In the genomic region with DNA sequence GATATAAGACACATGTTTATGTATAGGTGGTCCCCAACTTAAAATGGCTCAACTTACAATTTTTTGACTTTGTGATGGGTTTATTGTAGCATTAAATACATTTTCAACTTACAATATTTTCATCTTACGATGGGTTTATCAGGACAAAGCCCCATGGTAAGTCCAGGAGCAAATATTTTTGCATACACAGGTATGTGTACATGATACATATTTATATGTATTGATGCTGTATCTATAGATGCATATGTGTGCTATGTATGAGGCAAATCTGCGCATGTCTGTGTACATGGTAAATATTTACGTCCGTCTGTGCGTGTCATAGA, we compare ENCODE assay signal across 8 cellular contexts. TPM values are rescaled to one million over a fixed set of nuclear protein-coding genes. Genes with fewer than 3 reads are reported as not detected.
DNase-seq lines count a peak whose midpoint lies in the region; ATAC-seq and TF ChIP-seq lines count a peak whose summit lies in the region.

No MANE protein-coding gene starts in this region.

- peak overlapping the region; percentile 75 for H3K9ac ChIP-seq in adipocyte (ENCODE audit: low read length)

- H3K27me3 Mint-ChIP-seq in activated CD8-positive, alpha-beta memory T cell treated with anti-CD3 and anti-CD28 coated beads, Interleukin-2, amount 10 ng/mL, durations not matched to agents 7 days and 5 days = no peaks in the 10 kb centered on the region

- H3K27me3 ChIP-seq in adipocyte (replicated peaks; ENCODE audit: control insufficient read depth, insufficient read depth, low read length) (no peaks in the 10 kb centered on the region), left lung (no peaks in the 10 kb centered on the region), thoracic aorta (replicated peaks; ENCODE audit: insufficient read depth) (no peaks in the 10 kb centered on the region)

- peaks cover 29% of the 10 kb centered on the region for H3K4me1 ChIP-seq in adipocyte (ENCODE audit: control insufficient read depth, insufficient read depth, low read length)
- peaks cover 15 to 52% of the 10 kb centered on the region in 2 donors for H3K4me1 ChIP-seq in left lung
- peaks cover 14 to 20% of the 10 kb centered on the region in 2 donors for H3K4me1 ChIP-seq in thoracic aorta (ENCODE audit: control insufficient read depth in 1 of 2, low read depth in 2 of 2)

- H3K9me3 Mint-ChIP-seq in activated CD8-positive, alpha-beta memory T cell treated with anti-CD3 and anti-CD28 coated beads, Interleukin-2, amount 10 ng/mL, durations not matched to agents 7 days and 5 days (ENCODE audit: low read depth) = no peaks in the 10 kb centered on the region

- ATAC-seq in activated CD8-positive, alpha-beta memory T cell treated with anti-CD3 and anti-CD28 coated beads, Interleukin-2, amount 10 ng/mL, durations not matched to agents 7 days and 5 days = no peak
- ATAC-seq in left lung (no peak), thoracic aorta (ENCODE audit: insufficient number of reproducible peaks, low FRiP score, low read depth) (no peak)

- peak overlapping the region; percentile 82 to 87 for H3K27ac ChIP-seq in left lung
- peak overlapping the region; percentile 69 to 76 for H3K27ac ChIP-seq in thoracic aorta

- CTCF ChIA-PET in activated CD8-positive, alpha-beta memory T cell treated with anti-CD3 and anti-CD28 coated beads, Interleukin-2, amount 10 ng/mL, durations not matched to agents 7 days and 5 days (lab: Charles Lee) = interaction anchor here (0.7 kb wide), 1 partner anchor 250 kb away, joined by 3 read pairs; no protein-coding TSS in a partner anchor

- no peak for DNase-seq in activated CD8-positive, alpha-beta memory T cell treated with anti-CD3 and anti-CD28 coated beads, Interleukin-2, amount 10 ng/mL, durations not matched to agents 7 days and 5 days
- no peak for DNase-seq in activated CD8-positive, alpha-beta memory T cell treated with anti-CD3 and anti-CD28 coated beads, Interleukin-2, amount 50 U/mL, for 48 hours
- DNase-seq in adipocyte (ENCODE audit: low read depth) (no peak), left lung (no peak), thoracic aorta (ENCODE audit: low spot score) (no peak), NCI-H748 (lab: John Stamatoyannopoulos, UW; ENCODE audit: unreplicated experiment) (no peak), A172 (ENCODE audit: low spot score) (no peak)
- DNase-seq in activated CD4-positive, CD25-positive, alpha-beta regulatory T cell (lab: John Stamatoyannopoulos, UW) = no peak

- intact Hi-C loops in left lung (cut with DNase I) = no loop called here

- H3K27ac Mint-ChIP-seq in activated CD8-positive, alpha-beta memory T cell treated with anti-CD3 and anti-CD28 coated beads, Interleukin-2, amount 10 ng/mL, durations not matched to agents 7 days and 5 days = peak overlapping the region; percentile 98

- TF ChIP-seq CTCF in left lung (IDR thresholded peaks at IDR 0.05) (no peak), thoracic aorta (IDR thresholded peaks at IDR 0.05) (no peak)

- H3K36me3 ChIP-seq in adipocyte (ENCODE audit: control insufficient read depth, insufficient read depth, low read length, severe bottlenecking) = peaks cover 12% of the 10 kb centered on the region
- peaks cover 0 to 9% of the 10 kb centered on the region in 2 donors for H3K36me3 ChIP-seq in left lung
- no peaks in the 10 kb centered on the region for H3K36me3 ChIP-seq in thoracic aorta

- peaks cover 18% of the 10 kb centered on the region for H3K36me3 Mint-ChIP-seq in activated CD8-positive, alpha-beta memory T cell treated with anti-CD3 and anti-CD28 coated beads, Interleukin-2, amount 10 ng/mL, durations not matched to agents 7 days and 5 days

- peak overlapping the region; percentile 76 for H3K4me3 Mint-ChIP-seq in activated CD8-positive, alpha-beta memory T cell treated with anti-CD3 and anti-CD28 coated beads, Interleukin-2, amount 10 ng/mL, durations not matched to agents 7 days and 5 days

- H3K4me1 Mint-ChIP-seq in activated CD8-positive, alpha-beta memory T cell treated with anti-CD3 and anti-CD28 coated beads, Interleukin-2, amount 10 ng/mL, durations not matched to agents 7 days and 5 days = peaks cover 35% of the 10 kb centered on the region

- H3K4me3 ChIP-seq in adipocyte (ENCODE audit: low read length) (peak overlapping the region; percentile 79), left lung (peak overlapping the region; percentile 69 to 83), thoracic aorta (peak overlapping the region; percentile 73)

- H3K9me3 ChIP-seq in adipocyte (ENCODE audit: control insufficient read depth, low read length) (no peaks in the 10 kb centered on the region), left lung (no peaks in the 10 kb centered on the region), thoracic aorta (no peaks in the 10 kb centered on the region)

RNA-seq across cellular contexts. Expression of gene UBE3C, which starts 0.7 kb away (rescaled TPM):
- 10 to 100 TPM; 54.8 to 62.1 TPM for total RNA-seq in activated CD8-positive, alpha-beta memory T cell treated with anti-CD3 and anti-CD28 coated beads, Interleukin-2, amount 10 ng/mL, durations not matched to agents 7 days and 5 days
- total RNA-seq in left lung (10 to 100 TPM; 55.3 to 68.9 TPM), thoracic aorta (10 to 100 TPM; 55.0 to 93.6 TPM)
- 76.2 and 81.8 TPM in 2 replicates for total RNA-seq in A172 (2014; rRNA removed; shearing (Covaris generic))
